ENCODE assay signal across 9 cellular contexts in the genomic region with DNA sequence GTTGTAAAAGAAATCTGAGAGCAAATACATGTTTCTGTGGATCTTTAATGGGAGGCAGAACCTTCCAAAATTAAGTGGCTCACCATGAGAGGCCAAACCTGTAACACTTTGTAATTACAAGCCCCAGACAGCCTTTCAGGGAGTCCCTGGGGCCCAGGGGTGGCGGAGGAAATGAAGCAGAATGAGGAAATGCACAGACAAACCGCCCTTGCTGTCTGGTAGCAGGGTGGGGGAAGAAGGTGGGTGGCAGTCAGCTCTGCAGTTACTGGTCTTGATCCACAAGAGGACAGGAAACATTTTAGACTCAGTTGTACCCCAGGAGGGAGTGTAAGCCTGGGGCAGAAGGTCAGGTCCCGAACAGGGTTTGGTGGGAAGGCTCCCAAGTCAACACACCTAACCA. TPM values are rescaled to one million over a fixed set of nuclear protein-coding genes. Genes with fewer than 3 reads are reported as not detected.
DNase-seq lines count a peak whose midpoint lies in the region; ATAC-seq lines count a peak whose summit lies in the region.
"Had no signal": no experiment of that assay in that cellular context is flagged by ENCODE, and none has a peak within 500 bp of the region (broad histone marks: within the 10 kb centered on the region; RNA-seq: fewer than 3 reads in every experiment).

No MANE protein-coding gene starts in this region.

- ATAC-seq in GM18498 (IDR thresholded peaks at IDR 0.05; ENCODE audit: unreplicated experiment) (peak; percentile 88), GM21423 (IDR thresholded peaks at IDR 0.05; ENCODE audit: unreplicated experiment) (peak; percentile 79), HG03442 (IDR thresholded peaks at IDR 0.05; ENCODE audit: unreplicated experiment) (peak; percentile 80), Right ventricle myocardium superior (ENCODE audit: poor library complexity) (no peak)
- ATAC-seq in activated naive CD8-positive, alpha-beta T cell treated with anti-CD3 and anti-CD28 coated beads, Interleukin-2, amount 50 U/mL, for 24 hours: peak; percentile 54

- peaks cover 20% of the 10 kb centered on the region for H3K27me3 Mint-ChIP-seq in activated naive CD8-positive, alpha-beta T cell treated with anti-CD3 and anti-CD28 coated beads, Interleukin-2, amount 50 U/mL, for 24 hours

- peaks cover 19% of the 10 kb centered on the region for H3K4me1 Mint-ChIP-seq in activated naive CD8-positive, alpha-beta T cell treated with anti-CD3 and anti-CD28 coated beads, Interleukin-2, amount 50 U/mL, for 24 hours

- peak overlapping the region; percentile 36 for H3K27ac Mint-ChIP-seq in activated naive CD8-positive, alpha-beta T cell treated with anti-CD3 and anti-CD28 coated beads, Interleukin-2, amount 50 U/mL, for 24 hours

- peak; percentile 16 for DNase-seq in activated naive CD8-positive, alpha-beta T cell treated with anti-CD3 and anti-CD28 coated beads, Interleukin-2, amount 50 U/mL, for 24 hours
- DNase-seq in NCI-H2227 (lab: John Stamatoyannopoulos, UW; ENCODE audit: unreplicated experiment) (no peak), HuH-7.5 (ENCODE audit: low spot score) (no peak), Right ventricle myocardium superior (no peak), NCI-H446 (lab: John Stamatoyannopoulos, UW) (no peak)
- DNase-seq: NCI-H2227 treated with DMSO at 0.1 percent for 48 hours had no signal

- H3K9me3 Mint-ChIP-seq in activated naive CD8-positive, alpha-beta T cell treated with anti-CD3 and anti-CD28 coated beads, Interleukin-2, amount 50 U/mL, for 24 hours: no peaks in the 10 kb centered on the region

- H3K36me3 Mint-ChIP-seq in activated naive CD8-positive, alpha-beta T cell treated with anti-CD3 and anti-CD28 coated beads, Interleukin-2, amount 50 U/mL, for 24 hours (ENCODE audit: low read depth): no peaks in the 10 kb centered on the region

- intact Hi-C loops in Right ventricle myocardium superior (cut with DNase I): no loop called here

- H3K4me3 Mint-ChIP-seq in activated naive CD8-positive, alpha-beta T cell treated with anti-CD3 and anti-CD28 coated beads, Interleukin-2, amount 50 U/mL, for 24 hours: no peak overlapping the region

RNA-seq across cellular contexts. Expression of a gene that starts 6.5 kb away (rescaled TPM):
- total RNA-seq in Right ventricle myocardium superior: not detected

RNA-seq across cellular contexts. Expression of a gene that starts 46.0 kb away (rescaled TPM):
- total RNA-seq in Right ventricle myocardium superior: 31.5 TPM
